Comparison of ENCODE assay signal across 23 cellular contexts in genomic region chr1:113205980-113206766, GRCh38.
DNase-seq lines count a peak whose midpoint lies in the region; ATAC-seq, FAIRE-seq and TF ChIP-seq lines count a peak whose summit lies in the region.
"Had no signal": no experiment of that assay in that cellular context is flagged by ENCODE, and none has a peak within 500 bp of the region (broad histone marks: within the 10 kb centered on the region; RNA-seq: fewer than 3 reads in every experiment).

No MANE protein-coding gene starts in this region.

- H2AFZ ChIP-seq in HepG2 (ENCODE audit: low read length), result no peak overlapping the region
- no peak overlapping the region for H2AFZ ChIP-seq in MM.1S (ENCODE audit: low read length)

- H3K79me2 ChIP-seq in HepG2 (ENCODE audit: insufficient read depth, low read length) (no peaks in the 10 kb centered on the region), MM.1S (ENCODE audit: low read length) (no peaks in the 10 kb centered on the region)

- no peaks in the 10 kb centered on the region for H3K9me3 Mint-ChIP-seq in nephron
- H3K9me3 Mint-ChIP-seq: T-helper 2 cell treated with Interferon-gamma antibody and Interleukin-4, amounts not matched to agents 5 μg/mL and 100 μg/mL, for 36 hours had no signal

- no peak for DNase-seq in HepG2 (ENCODE audit: low spot score)
- no peak for DNase-seq in right lobe of liver
- DNase-seq in fibroblast of villous mesenchyme (ENCODE audit: low read depth), result peak; percentile 58
- no peak for DNase-seq in RPMI8226
- no peak for DNase-seq in ovary
- no peak for DNase-seq in MM.1S
- DNase-seq: activated CD4-positive, alpha-beta T cell treated with anti-CD3 and anti-CD28 coated beads, Interleukin-2, amount 50 U/mL, for 1 hour; cerebellar nuclear complex; COR-L47; effector CD4-positive, alpha-beta T cell; gastrocnemius medialis; GOT3; naive thymus-derived CD8-positive, alpha-beta T cell; NCI-H1105; NCI-H526; WERI-Rb-1 had no signal

- CTCF ChIA-PET in HepG2 (lab: Yijun Ruan, JAX; ENCODE audit: low intra/inter-chr PET ratio, low total read pairs), result no interaction called here

- H4K20me1 ChIP-seq in HepG2 (ENCODE audit: insufficient read depth, low read length), result no peaks in the 10 kb centered on the region
- no peaks in the 10 kb centered on the region for H4K20me1 ChIP-seq in MM.1S (ENCODE audit: insufficient read depth, low read length)

- H3K27me3 ChIP-seq in HepG2 (ENCODE audit: control insufficient read depth in 1 of 2, insufficient read depth in 2 of 2, low read length in 2 of 2) (no peaks in the 10 kb centered on the region; a peak in 1 of 5 replicates), right lobe of liver (no peaks in the 10 kb centered on the region), ovary (no peaks in the 10 kb centered on the region), MM.1S (replicated peaks; ENCODE audit: insufficient read depth, low read length) (no peaks in the 10 kb centered on the region)
- H3K27me3 ChIP-seq: suprapubic skin had no signal

- peaks cover 15% of the 10 kb centered on the region for H3K27me3 Mint-ChIP-seq in nephron (ENCODE audit: low read depth)

- no TSS peak for BruUV-seq in HepG2 (replicated peaks; lab: Mats Ljungman, UMichigan)

- H3K27ac Mint-ChIP-seq in nephron, result peak overlapping the region; percentile 56 to 93 (median 69)
- H3K27ac Mint-ChIP-seq: activated naive CD8-positive, alpha-beta T cell; B cell; naive thymus-derived CD8-positive, alpha-beta T cell; T-helper 2 cell treated with Interferon-gamma antibody and Interleukin-4, amounts not matched to agents 5 μg/mL and 100 μg/mL, for 36 hours had no signal

- H3K9me3 ChIP-seq in HepG2 (ENCODE audit: low read length) (no peaks in the 10 kb centered on the region), right lobe of liver (no peaks in the 10 kb centered on the region), ovary (no peaks in the 10 kb centered on the region), MM.1S (replicated peaks; ENCODE audit: insufficient read depth, low read length) (no peaks in the 10 kb centered on the region)
- H3K9me3 ChIP-seq: gastrocnemius medialis, suprapubic skin had no signal

- no peak overlapping the region for H3K27ac ChIP-seq in HepG2 (ENCODE audit: extremely low read length, insufficient read depth, low read length)
- H3K27ac ChIP-seq in right lobe of liver, result no peak overlapping the region
- no peak overlapping the region for H3K27ac ChIP-seq in ovary
- H3K27ac ChIP-seq in MM.1S (ENCODE audit: low read length), result no peak overlapping the region
- H3K27ac ChIP-seq: gastrocnemius medialis, suprapubic skin, WERI-Rb-1 had no signal

- POLR2A ChIA-PET in HepG2 (lab: Yijun Ruan, JAX), result no interaction called here

- no peaks in the 10 kb centered on the region for H3K4me1 Mint-ChIP-seq in nephron

- intact Hi-C loops in HepG2 (cut with micrococcal nuclease; ENCODE audit: unreplicated experiment), result no loop called here
- intact Hi-C loops in right lobe of liver (cut with DNase I), result no loop called here
- intact Hi-C loops in ovary (cut with DNase I), result no loop called here

- H3K4me3 Mint-ChIP-seq in nephron, result no peak overlapping the region
- H3K4me3 Mint-ChIP-seq: activated naive CD8-positive, alpha-beta T cell; B cell; naive thymus-derived CD8-positive, alpha-beta T cell; T-helper 2 cell treated with Interferon-gamma antibody and Interleukin-4, amounts not matched to agents 5 μg/mL and 100 μg/mL, for 36 hours had no signal

- TF ChIP-seq EP300 in HepG2 (IDR thresholded peaks at IDR 0.05; ENCODE audit: low read depth in 2 of 2, low read length in 2 of 2), result no peak
- no peak for TF ChIP-seq EP300 in HepG2 (CRISPR knock-in tag; IDR thresholded peaks at IDR 0.05; ENCODE audit: borderline replicate concordance)
- no peak for TF ChIP-seq EP300 in ovary (IDR thresholded peaks at IDR 0.05)

- TF ChIP-seq RAD21 in HepG2 (CRISPR knock-in tag; IDR thresholded peaks at IDR 0.05), result no peak

- H3K4me3 ChIP-seq in HepG2 (replicated peaks in 1 of 3; ENCODE audit: insufficient read depth in 1 of 3, low read depth in 2 of 3, low read length in 3 of 3), result no peak overlapping the region
- no peak overlapping the region for H3K4me3 ChIP-seq in right lobe of liver
- H3K4me3 ChIP-seq in fibroblast of villous mesenchyme (ENCODE audit: low read depth, low read length), result no peak overlapping the region
- no peak overlapping the region for H3K4me3 ChIP-seq in ovary
- no peak overlapping the region for H3K4me3 ChIP-seq in MM.1S (ENCODE audit: low read length)
- H3K4me3 ChIP-seq: gastrocnemius medialis, suprapubic skin had no signal

- ATAC-seq in HepG2 (peak; percentile 56; the same call in 2 of the 3 replicates), right lobe of liver (no peak), esophagus mucosa (no peak)
- ATAC-seq: gastrocnemius medialis; naive thymus-derived CD8-positive, alpha-beta T cell had no signal

- TF ChIP-seq POLR2A in HepG2 (IDR thresholded peaks at IDR 0.05; ENCODE audit: insufficient read depth in 1 of 2, low read depth in 2 of 2, low read length in 2 of 2), result no peak
- no peak for TF ChIP-seq POLR2A in right lobe of liver (IDR thresholded peaks at IDR 0.05)
- no peak for TF ChIP-seq POLR2A in ovary (IDR thresholded peaks at IDR 0.05)

- H3K9ac ChIP-seq in HepG2 (ENCODE audit: insufficient read depth, low read depth, low read length), result no peak overlapping the region
- H3K9ac ChIP-seq in MM.1S (ENCODE audit: low read length), result no peak overlapping the region

- H3K4me2 ChIP-seq in HepG2 (ENCODE audit: low read depth, low read length) (peak overlapping the region; percentile 28), MM.1S (ENCODE audit: low read depth, low read length) (no peak overlapping the region)

- no peaks in the 10 kb centered on the region for H3F3A ChIP-seq in MM.1S (ENCODE audit: insufficient read depth, low read length)

- H3K36me3 ChIP-seq in HepG2 (replicated peaks in 1 of 2; ENCODE audit: control insufficient read depth in 1 of 2, insufficient read depth in 2 of 2, low read length in 2 of 2) (no peaks in the 10 kb centered on the region), right lobe of liver (no peaks in the 10 kb centered on the region), ovary (no peaks in the 10 kb centered on the region), MM.1S (replicated peaks; ENCODE audit: insufficient read depth, low read length) (no peaks in the 10 kb centered on the region)
- H3K36me3 ChIP-seq: gastrocnemius medialis, suprapubic skin, WERI-Rb-1 had no signal

- no peak for FAIRE-seq in HepG2 (lab: Jason Lieb, UNC)
- FAIRE-seq: keratinocyte had no signal

- in situ Hi-C loops in HepG2 (cut with HindIII; ENCODE audit: extremely low pct_ligation_motif_present, low pct_unique_long_range_greater_than_20kb), result no loop called here

- 50% methylated on average over 2 of the region's 4 CpGs for WGBS in HepG2 (ENCODE audit: low lambda C conversion rate)
- WGBS in right lobe of liver (ENCODE audit: insufficient coverage, low coverage, low lambda C conversion rate, missing lambda C conversion rate), result 64% methylated on average over 3 of the region's 4 CpGs
- WGBS in ovary, 3 donors, result 62 to 78% (median 64%) methylated on average over 4 of the region's 4 CpGs

- peaks cover 30% of the 10 kb centered on the region for H3K4me1 ChIP-seq in HepG2 (ENCODE audit: insufficient read depth, low read length)
- no peaks in the 10 kb centered on the region for H3K4me1 ChIP-seq in right lobe of liver
- no peaks in the 10 kb centered on the region for H3K4me1 ChIP-seq in ovary (ENCODE audit: insufficient read depth)
- peaks cover 10% of the 10 kb centered on the region for H3K4me1 ChIP-seq in MM.1S (ENCODE audit: low read length)
- H3K4me1 ChIP-seq: gastrocnemius medialis, suprapubic skin had no signal

- no peaks in the 10 kb centered on the region for H3K9me2 ChIP-seq in MM.1S (replicated peaks; ENCODE audit: insufficient read depth, low read length)

- no peaks in the 10 kb centered on the region for H3K36me3 Mint-ChIP-seq in nephron (ENCODE audit: low read depth)
- H3K36me3 Mint-ChIP-seq: activated naive CD8-positive, alpha-beta T cell; naive thymus-derived CD8-positive, alpha-beta T cell had no signal

- TF ChIP-seq CTCF in HepG2 (CRISPR knock-in tag; IDR thresholded peaks at IDR 0.05), result no peak
- TF ChIP-seq CTCF in right lobe of liver (IDR thresholded peaks at IDR 0.05), result no peak
- TF ChIP-seq CTCF in fibroblast of villous mesenchyme (IDR thresholded peaks at IDR 0.05; ENCODE audit: insufficient read depth, low read depth, low read length), result no peak
- no peak for TF ChIP-seq CTCF in nephron (IDR thresholded peaks at IDR 0.05; ENCODE audit: unreplicated experiment in 3 of 3)
- TF ChIP-seq CTCF in ovary (IDR thresholded peaks at IDR 0.05), result no peak
- no peak for TF ChIP-seq CTCF in MM.1S (IDR thresholded peaks at IDR 0.05; ENCODE audit: low read length)

TF ChIP-seq in HepG2, 621 proteins besides CTCF, POLR2A, EP300 and RAD21 (continues in another document):
- no peak for TF ChIP-seq FUBP1 (CRISPR knock-in tag; IDR thresholded peaks at IDR 0.05; ENCODE audit: borderline replicate concordance)
- TF ChIP-seq HBP1 (CRISPR knock-in tag; IDR thresholded peaks at IDR 0.05; ENCODE audit: low read depth), result no peak
- TF ChIP-seq ZNF24 (IDR thresholded peaks at IDR 0.05), result no peak
